ENCODE assay signal across 13 cellular contexts in genomic region chr4:89283975-89284556, GRCh38. TPM values are rescaled to one million over a fixed set of nuclear protein-coding genes. Genes with fewer than 3 reads are reported as not detected.
DNase-seq lines count a peak whose midpoint lies in the region; ATAC-seq and TF ChIP-seq lines count a peak whose summit lies in the region.
"Had no signal": no experiment of that assay in that cellular context is flagged by ENCODE, and none has a peak within 500 bp of the region (broad histone marks: within the 10 kb centered on the region; RNA-seq: fewer than 3 reads in every experiment).

No MANE protein-coding gene starts in this region.

- no peaks in the 10 kb centered on the region for H4K20me1 ChIP-seq in BLaER1 treated with 17β-estradiol and CSF1 and Interleukin-3, amounts not matched to agents 10 nM and 100 nM

- DNase-seq in CD8-positive, alpha-beta memory T cell: peak in 1 of 5 donors; percentile 49
- DNase-seq in memory B cell (ENCODE audit: low spot score in 2 of 2) (no peak), testis (no peak), NCI-H2107 treated with DMSO at 0.1 percent for 48 hours (lab: John Stamatoyannopoulos, UW; ENCODE audit: unreplicated experiment) (no peak)
- DNase-seq: head of caudate nucleus; kidney; stimulated activated CD4-positive, alpha-beta T cell treated with anti-CD3 and anti-CD28 coated beads, Interleukin-4, amount 100 ng/mL, for 4 hours had no signal

- POLR2A ChIA-PET in CD8-positive, alpha-beta memory T cell (lab: Charles Lee): interaction anchor here (0.7 to 3.1 kb wide), 4 partner anchors 10 to 44 kb away, joined by 3 to 35 read pairs (median 12); no protein-coding TSS in a partner anchor

- peak; percentile 38 for ATAC-seq in activated T-helper 17 cell treated with anti-CD3 and anti-CD28 coated beads, Interleukin-2, amount 50 U/mL, for 72 hours (replicated peaks)
- no peak for ATAC-seq in memory B cell (ENCODE audit: low read depth)
- no peak for ATAC-seq in HG03097 (IDR thresholded peaks at IDR 0.05; ENCODE audit: low FRiP score, unreplicated experiment)

- H3K4me3 Mint-ChIP-seq in CD8-positive, alpha-beta memory T cell: peak overlapping the region in 6 of 7 donors; percentile 79 to 86 (median 83)
- peak overlapping the region; percentile 90 for H3K4me3 Mint-ChIP-seq in activated T-helper 17 cell treated with anti-CD3 and anti-CD28 coated beads, Interleukin-2, amount 50 U/mL, for 72 hours
- peak overlapping the region; percentile 67 for H3K4me3 Mint-ChIP-seq in memory B cell
- H3K4me3 Mint-ChIP-seq: nephron had no signal

- peak overlapping the region; percentile 14 to 90 (median 51); a peak in 20 of 22 replicates for H3K4me2 ChIP-seq in BLaER1 treated with 17β-estradiol and CSF1 and Interleukin-3, amounts not matched to agents 10 nM and 100 nM

- TF ChIP-seq CTCF in testis (IDR thresholded peaks at IDR 0.05): no peak

- no peak overlapping the region for H3K4me3 ChIP-seq in BLaER1 treated with 17β-estradiol and CSF1 and Interleukin-3, amounts not matched to agents 10 nM and 100 nM
- peak overlapping the region; percentile 50 for H3K4me3 ChIP-seq in CD8-positive, alpha-beta memory T cell (ENCODE audit: low read length)
- H3K4me3 ChIP-seq in testis: no peak overlapping the region
- H3K4me3 ChIP-seq: right atrium auricular region had no signal

- H3K27me3 ChIP-seq in BLaER1 treated with 17β-estradiol and CSF1 and Interleukin-3, amounts not matched to agents 10 nM and 100 nM: no peaks in the 10 kb centered on the region
- H3K27me3 ChIP-seq in CD8-positive, alpha-beta memory T cell (ENCODE audit: insufficient read depth, low read length, poor library complexity, severe bottlenecking): no peaks in the 10 kb centered on the region
- H3K27me3 ChIP-seq in testis: no peaks in the 10 kb centered on the region
- H3K27me3 ChIP-seq: right atrium auricular region had no signal

- H3K9ac ChIP-seq in BLaER1 treated with 17β-estradiol and CSF1 and Interleukin-3, amounts not matched to agents 10 nM and 100 nM: peak overlapping the region in 3 of 11 experiments; percentile 27 to 68 (median 34); a peak in 3 of 22 replicates

- H3K36me3 ChIP-seq in BLaER1 treated with 17β-estradiol and CSF1 and Interleukin-3, amounts not matched to agents 10 nM and 100 nM: peaks cover 0 to 6% (median 0%) of the 10 kb centered on the region in 11 experiments; a peak in 2 of 22 replicates
- peaks cover 4% of the 10 kb centered on the region for H3K36me3 ChIP-seq in CD8-positive, alpha-beta memory T cell (ENCODE audit: insufficient read depth, low read length)
- H3K36me3 ChIP-seq in testis (ENCODE audit: low read depth, missing control alignments): no peaks in the 10 kb centered on the region
- H3K36me3 ChIP-seq: right atrium auricular region had no signal

- H3K4me1 ChIP-seq in BLaER1 treated with 17β-estradiol and CSF1 and Interleukin-3, amounts not matched to agents 10 nM and 100 nM: peaks cover 15 to 67% (median 24%) of the 10 kb centered on the region in 10 experiments
- peaks cover 88% of the 10 kb centered on the region for H3K4me1 ChIP-seq in CD8-positive, alpha-beta memory T cell (ENCODE audit: insufficient read depth, low read length)
- H3K4me1 ChIP-seq in testis: no peaks in the 10 kb centered on the region

- H3K9me3 ChIP-seq in BLaER1 treated with 17β-estradiol and CSF1 and Interleukin-3, amounts not matched to agents 10 nM and 100 nM (replicated peaks in 1 of 11): peaks cover 0 to 15% (median 5%) of the 10 kb centered on the region in 11 experiments; a peak in 7 of 22 replicates
- H3K9me3 ChIP-seq in CD8-positive, alpha-beta memory T cell (ENCODE audit: low read length): no peaks in the 10 kb centered on the region
- H3K9me3 ChIP-seq in testis: no peaks in the 10 kb centered on the region
- H3K9me3 ChIP-seq: right atrium auricular region had no signal

- H3K4me1 Mint-ChIP-seq in CD8-positive, alpha-beta memory T cell: peaks cover 0 to 39% (median 37%) of the 10 kb centered on the region in 3 donors
- H3K4me1 Mint-ChIP-seq in activated T-helper 17 cell treated with anti-CD3 and anti-CD28 coated beads, Interleukin-2, amount 50 U/mL, for 72 hours: peaks cover 53% of the 10 kb centered on the region
- peaks cover 22% of the 10 kb centered on the region for H3K4me1 Mint-ChIP-seq in memory B cell

- H3K36me3 Mint-ChIP-seq in CD8-positive, alpha-beta memory T cell: peaks cover 0 to 2% (median 0%) of the 10 kb centered on the region in 3 donors
- peaks cover 22% of the 10 kb centered on the region for H3K36me3 Mint-ChIP-seq in activated T-helper 17 cell treated with anti-CD3 and anti-CD28 coated beads, Interleukin-2, amount 50 U/mL, for 72 hours (ENCODE audit: low read depth)
- no peaks in the 10 kb centered on the region for H3K36me3 Mint-ChIP-seq in memory B cell

- WGBS in testis, 2 donors: 76 to 89% methylated on average over 3 of the region's 3 CpGs

- peak overlapping the region in 2 of 8 donors; percentile 96 to 97 for H3K27ac Mint-ChIP-seq in CD8-positive, alpha-beta memory T cell
- peak overlapping the region; percentile 100 for H3K27ac Mint-ChIP-seq in activated T-helper 17 cell treated with anti-CD3 and anti-CD28 coated beads, Interleukin-2, amount 50 U/mL, for 72 hours
- peak overlapping the region; percentile 91 for H3K27ac Mint-ChIP-seq in memory B cell

- CTCF ChIA-PET in CD8-positive, alpha-beta memory T cell (lab: Charles Lee): interaction anchor here (1.2 to 2.4 kb wide), 8 partner anchors 11 to 29 kb away, joined by 3 to 15 read pairs (median 5); partner anchors contain the start of gene GPRIN3

- intact Hi-C loops in testis (cut with DNase I; ENCODE audit: low total_unique reads): no loop called here

- TF ChIP-seq POLR2A in testis (IDR thresholded peaks at IDR 0.05): no peak

- no peaks in the 10 kb centered on the region for H3K27me3 Mint-ChIP-seq in CD8-positive, alpha-beta memory T cell
- no peaks in the 10 kb centered on the region for H3K27me3 Mint-ChIP-seq in activated T-helper 17 cell treated with anti-CD3 and anti-CD28 coated beads, Interleukin-2, amount 50 U/mL, for 72 hours
- H3K27me3 Mint-ChIP-seq in memory B cell: no peaks in the 10 kb centered on the region

- H3K27ac ChIP-seq in BLaER1 treated with 17β-estradiol and CSF1 and Interleukin-3, amounts not matched to agents 10 nM and 100 nM: peak overlapping the region in 4 of 11 experiments; percentile 51 to 83 (median 70); a peak in 8 of 22 replicates
- H3K27ac ChIP-seq in CD8-positive, alpha-beta memory T cell (ENCODE audit: low read depth, low read length): peak overlapping the region; percentile 94
- no peak overlapping the region for H3K27ac ChIP-seq in testis
- H3K27ac ChIP-seq: VCaP had no signal

- H3K9me3 Mint-ChIP-seq in CD8-positive, alpha-beta memory T cell: no peaks in the 10 kb centered on the region
- H3K9me3 Mint-ChIP-seq in activated T-helper 17 cell treated with anti-CD3 and anti-CD28 coated beads, Interleukin-2, amount 50 U/mL, for 72 hours: no peaks in the 10 kb centered on the region
- H3K9me3 Mint-ChIP-seq in memory B cell: no peaks in the 10 kb centered on the region
- H3K9me3 Mint-ChIP-seq: nephron had no signal

RNA-seq across cellular contexts. Expression of gene GPRIN3, which starts 23.5 kb away (rescaled TPM):
- 10 to 100 TPM; 15.6 to 16.2 TPM for total RNA-seq in CD8-positive, alpha-beta memory T cell
- 16.5 TPM for polyA plus RNA-seq in CD8-positive, alpha-beta memory T cell
- 10 to 100 TPM; 43.5 to 69.7 TPM for total RNA-seq in activated T-helper 17 cell treated with anti-CD3 and anti-CD28 coated beads, Interleukin-2, amount 50 U/mL, for 72 hours
- total RNA-seq in testis: 1 to 10 TPM; 2.2 to 2.5 TPM
- 0.58 TPM for polyA plus RNA-seq in testis (ENCODE audit: insufficient read depth, low read depth, low replicate concordance)

Comparison
In these comparisons a context has a peak if more than half of its experiments do, and no peak if none do; other contexts are left out.
1. RNA of gene GPRIN3, which starts 23.5 kb away (total RNA-seq): 43.5 to 69.7 TPM in activated T-helper 17 cell treated with anti-CD3 and anti-CD28 coated beads, Interleukin-2, amount 50 U/mL, for 72 hours and 15.6 to 16.2 TPM in CD8-positive, alpha-beta memory T cell; 2.2 to 2.5 TPM in testis; every median in the first group is over 4 times any median in the second.
2. Peak in every context shown above with its lines, with median percentiles within 50 percentile points of each other: H3K4me3 Mint-ChIP-seq.